Comparison of ENCODE assay signal across 21 cellular contexts in genomic region chr10:112613620-112614019, GRCh38.
DNase-seq lines count a peak whose midpoint lies in the region; ATAC-seq and TF ChIP-seq lines count a peak whose summit lies in the region.
"Had no signal": no experiment of that assay in that cellular context is flagged by ENCODE, and none has a peak within 500 bp of the region (broad histone marks: within the 10 kb centered on the region; RNA-seq: fewer than 3 reads in every experiment).

No MANE protein-coding gene starts in this region.

- peaks cover 0 to 2% of the 10 kb centered on the region in 2 donors for H3K9me3 Mint-ChIP-seq in natural killer cell
- H3K9me3 Mint-ChIP-seq in natural killer cell treated with Interleukin-12 subunit alpha and Interleukin-12 subunit beta and Interleukin-15 and Interleukin-18, amount 100 ng/mL, for 72 hours = no peaks in the 10 kb centered on the region

- no peaks in the 10 kb centered on the region for H3K36me3 Mint-ChIP-seq in natural killer cell
- peaks cover 8% of the 10 kb centered on the region for H3K36me3 Mint-ChIP-seq in natural killer cell treated with Interleukin-12 subunit alpha and Interleukin-12 subunit beta and Interleukin-15 and Interleukin-18, amount 100 ng/mL, for 72 hours

- no peaks in the 10 kb centered on the region for H3K36me3 ChIP-seq in HAP-1 (replicated peaks)

- DNase-seq in natural killer cell = no peak
- DNase-seq in natural killer cell treated with Interleukin-12 subunit alpha and Interleukin-12 subunit beta and Interleukin-15 and Interleukin-18, amount 100 ng/mL, for 72 hours (ENCODE audit: low spot score) = no peak
- DNase-seq in SK-N-DZ (ENCODE audit: low spot score) = peak; percentile 64
- peak in 1 of 3 donors; percentile 34 for DNase-seq in right cardiac atrium
- no peak for DNase-seq in HAP-1 (ENCODE audit: low spot score in 2 of 2)
- no peak for DNase-seq in cerebellar cortex (ENCODE audit: low spot score)
- DNase-seq in NCI-H1436 treated with DMSO at 0.1 percent for 48 hours (lab: John Stamatoyannopoulos, UW) = no peak
- DNase-seq: CD8-positive, alpha-beta memory T cell; DMS 273 treated with DMSO at 0.1 percent for 48 hours; DND-41; Karpas-422; NCI-H1092; NCI-H1417 treated with DMSO at 0.1 percent for 48 hours; NCI-H187 treated with DMSO at 0.1 percent for 48 hours; NCI-H446; NCI-H526 treated with DMSO at 0.1 percent for 48 hours; RPMI8226; SHP77 treated with DMSO at 0.1 percent for 48 hours had no signal

- peak overlapping the region; percentile 3 for H3K4me3 Mint-ChIP-seq in natural killer cell
- no peak overlapping the region for H3K4me3 Mint-ChIP-seq in natural killer cell treated with Interleukin-12 subunit alpha and Interleukin-12 subunit beta and Interleukin-15 and Interleukin-18, amount 100 ng/mL, for 72 hours
- H3K4me3 Mint-ChIP-seq: B cell; CD14-positive monocyte; CD8-positive, alpha-beta memory T cell had no signal

- H3K27ac ChIP-seq in right cardiac atrium (ENCODE audit: low read length) = no peak overlapping the region

- TF ChIP-seq CTCF in natural killer cell (IDR thresholded peaks at IDR 0.05) = no peak

- no peaks in the 10 kb centered on the region for H3K27me3 Mint-ChIP-seq in natural killer cell (ENCODE audit: low read depth in 2 of 2)
- H3K27me3 Mint-ChIP-seq in natural killer cell treated with Interleukin-12 subunit alpha and Interleukin-12 subunit beta and Interleukin-15 and Interleukin-18, amount 100 ng/mL, for 72 hours = no peaks in the 10 kb centered on the region
- H3K27me3 Mint-ChIP-seq: B cell; CD8-positive, alpha-beta memory T cell had no signal

- ATAC-seq in natural killer cell = no peak
- no peak for ATAC-seq in natural killer cell treated with Interleukin-12 subunit alpha and Interleukin-12 subunit beta and Interleukin-15 and Interleukin-18, amount 100 ng/mL, for 72 hours
- peak; percentile 46 to 51 for ATAC-seq in right cardiac atrium
- ATAC-seq: HepG2 had no signal

- no peak overlapping the region for H3K27ac Mint-ChIP-seq in natural killer cell
- H3K27ac Mint-ChIP-seq in natural killer cell treated with Interleukin-12 subunit alpha and Interleukin-12 subunit beta and Interleukin-15 and Interleukin-18, amount 100 ng/mL, for 72 hours = no peak overlapping the region
- H3K27ac Mint-ChIP-seq: B cell; CD14-positive monocyte; CD8-positive, alpha-beta memory T cell had no signal

- no peaks in the 10 kb centered on the region for H3K27me3 ChIP-seq in right cardiac atrium (ENCODE audit: control insufficient read depth, insufficient read depth)
- no peaks in the 10 kb centered on the region for H3K27me3 ChIP-seq in HAP-1 (ENCODE audit: low read depth)

- in situ Hi-C loops in HAP-1 (cut with MboI; ENCODE audit: low sequenced_read_pairs) = no loop called here

- no peaks in the 10 kb centered on the region for H3K4me1 Mint-ChIP-seq in natural killer cell
- H3K4me1 Mint-ChIP-seq in natural killer cell treated with Interleukin-12 subunit alpha and Interleukin-12 subunit beta and Interleukin-15 and Interleukin-18, amount 100 ng/mL, for 72 hours (ENCODE audit: low read depth in 2 of 2) = no peaks in the 10 kb centered on the region
- H3K4me1 Mint-ChIP-seq: B cell; CD14-positive monocyte; CD8-positive, alpha-beta memory T cell had no signal

- WGBS in right cardiac atrium = 69% methylated on average over 7 of the region's 7 CpGs

- H3K4me3 ChIP-seq in right cardiac atrium (ENCODE audit: low read length) (no peak overlapping the region), HAP-1 (no peak overlapping the region)

- intact Hi-C loops in natural killer cell (cut with micrococcal nuclease) (no loop called here), right cardiac atrium (cut with DNase I) (no loop called here)

- H3K4me1 ChIP-seq in right cardiac atrium (ENCODE audit: control insufficient read depth, insufficient read depth, low read length) (no peaks in the 10 kb centered on the region), HAP-1 (no peaks in the 10 kb centered on the region)

- H3K9me3 ChIP-seq in right cardiac atrium (ENCODE audit: control insufficient read depth, low read length) (no peaks in the 10 kb centered on the region), HAP-1 (no peaks in the 10 kb centered on the region)

Comparison
In these comparisons a context has a peak if more than half of its experiments do, and no peak if none do; other contexts are left out.
1. ATAC-seq: peak in right cardiac atrium (2 of 2); none in natural killer cell (0 of 3) and natural killer cell treated with Interleukin-12 subunit alpha and Interleukin-12 subunit beta and Interleukin-15 and Interleukin-18, amount 100 ng/mL, for 72 hours (0 of 2).